ENCODE assay signal across 1 cellular context in genomic region chrX:147913570-147913969, GRCh38.
TF ChIP-seq lines count a peak whose summit lies in the region.

No MANE protein-coding gene starts in this region.

TF ChIP-seq in HCT116, 20 proteins besides CTCF, POLR2A, EP300 and RAD21 (continued from another document):
- TF ChIP-seq EZH2 (IDR thresholded peaks at IDR 0.05) (no peak), SIN3A (IDR thresholded peaks at IDR 0.05; ENCODE audit: low read depth) (no peak), JUND (IDR thresholded peaks at IDR 0.05) (no peak)
- TF ChIP-seq, protein P1, sequence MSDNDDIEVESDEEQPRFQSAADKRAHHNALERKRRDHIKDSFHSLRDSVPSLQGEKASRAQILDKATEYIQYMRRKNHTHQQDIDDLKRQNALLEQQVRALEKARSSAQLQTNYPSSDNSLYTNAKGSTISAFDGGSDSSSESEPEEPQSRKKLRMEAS (IDR thresholded peaks at IDR 0.05) = no peak
TF ChIP-seq in HCT116: peak in this region for 0.
